24 cellular contexts compared by ENCODE assay signal in genomic region chr7:19489162-19489820, GRCh38.
"Had no signal": no experiment of that assay in that cellular context is flagged by ENCODE, and none has a peak within 500 bp of the region (broad histone marks: within the 10 kb centered on the region; RNA-seq: fewer than 3 reads in every experiment).

No MANE protein-coding gene starts in this region.

- H3K27ac ChIP-seq: epithelial cell of prostate, gastrocnemius medialis, ovary, right lobe of liver, stomach, thyroid gland had no signal

- H3K27me3 Mint-ChIP-seq: dendritic cell treated with granulocyte-macrophage colony-stimulating factor and Interleukin-4, amounts not matched to agents 40 ng/mL and 50 ng/mL, for 4 days; naive B cell; stimulated activated naive B cell treated with anti-CD40 and anti-IgM and Interleukin-4, amounts not matched to agents 10 μg/mL and 1 μg/mL and 100 μg/mL, for 72 hours had no signal

- DNase-seq: caudate nucleus; cerebellar nuclear complex; effector CD8-positive, alpha-beta T cell; endodermal cell; foreskin fibroblast; gastrocnemius medialis; head of caudate nucleus; mucosa of descending colon; naive B cell; nephron progenitor cell; occipital lobe; ovary; stimulated activated CD4-positive, alpha-beta T cell treated with anti-CD3 and anti-CD28 coated beads, Interleukin-2, amount 100 ng/mL, for 24 hours; stimulated activated CD4-positive, alpha-beta T cell treated with anti-CD3 and anti-CD28 coated beads, Interleukin-4, amount 100 ng/mL, for 24 hours; stimulated activated naive B cell treated with anti-CD40 and anti-IgM and Interleukin-4, amounts not matched to agents 10 μg/mL and 1 μg/mL and 100 μg/mL, for 72 hours; stomach; thyroid gland; trophoblast cell had no signal

- H3K4me3 ChIP-seq: gastrocnemius medialis, mucosa of descending colon, ovary, right lobe of liver, stomach, thyroid gland had no signal

- H3K9me3 Mint-ChIP-seq: dendritic cell treated with granulocyte-macrophage colony-stimulating factor and Interleukin-4, amounts not matched to agents 40 ng/mL and 50 ng/mL, for 4 days; stimulated activated naive B cell treated with anti-CD40 and anti-IgM and Interleukin-4, amounts not matched to agents 10 μg/mL and 1 μg/mL and 100 μg/mL, for 72 hours had no signal

- H3K36me3 ChIP-seq: gastrocnemius medialis, ovary, right lobe of liver, stomach, thyroid gland had no signal

- H3K9me3 ChIP-seq: gastrocnemius medialis, ovary, right lobe of liver, thyroid gland had no signal

- H3K27me3 ChIP-seq: gastrocnemius medialis, ovary, right lobe of liver, stomach, thyroid gland had no signal

- H3K27ac Mint-ChIP-seq: dendritic cell treated with granulocyte-macrophage colony-stimulating factor and Interleukin-4, amounts not matched to agents 40 ng/mL and 50 ng/mL, for 4 days; endodermal cell; mesothelial cell of epicardium; naive B cell; nephron progenitor cell; stimulated activated naive B cell treated with anti-CD40 and anti-IgM and Interleukin-4, amounts not matched to agents 10 μg/mL and 1 μg/mL and 100 μg/mL, for 72 hours had no signal

- H3K4me3 Mint-ChIP-seq: dendritic cell treated with granulocyte-macrophage colony-stimulating factor and Interleukin-4, amounts not matched to agents 40 ng/mL and 50 ng/mL, for 4 days; endodermal cell; mesothelial cell of epicardium; naive B cell; nephron progenitor cell; stimulated activated naive B cell treated with anti-CD40 and anti-IgM and Interleukin-4, amounts not matched to agents 10 μg/mL and 1 μg/mL and 100 μg/mL, for 72 hours had no signal

- H3K4me1 Mint-ChIP-seq: endodermal cell; mesothelial cell of epicardium; naive B cell; nephron progenitor cell; stimulated activated naive B cell treated with anti-CD40 and anti-IgM and Interleukin-4, amounts not matched to agents 10 μg/mL and 1 μg/mL and 100 μg/mL, for 72 hours had no signal

- H3K4me1 ChIP-seq: gastrocnemius medialis, right lobe of liver, stomach, thyroid gland had no signal

- ATAC-seq: esophagus mucosa, gastrocnemius medialis, left lobe of liver, mucosa of descending colon had no signal
